In genomic region chr9:116153765-116154333, GRCh38 we compare ENCODE assay signal across 8 cellular contexts.
DNase-seq lines count a peak whose midpoint lies in the region; ATAC-seq and TF ChIP-seq lines count a peak whose summit lies in the region.

A gene with protein sequence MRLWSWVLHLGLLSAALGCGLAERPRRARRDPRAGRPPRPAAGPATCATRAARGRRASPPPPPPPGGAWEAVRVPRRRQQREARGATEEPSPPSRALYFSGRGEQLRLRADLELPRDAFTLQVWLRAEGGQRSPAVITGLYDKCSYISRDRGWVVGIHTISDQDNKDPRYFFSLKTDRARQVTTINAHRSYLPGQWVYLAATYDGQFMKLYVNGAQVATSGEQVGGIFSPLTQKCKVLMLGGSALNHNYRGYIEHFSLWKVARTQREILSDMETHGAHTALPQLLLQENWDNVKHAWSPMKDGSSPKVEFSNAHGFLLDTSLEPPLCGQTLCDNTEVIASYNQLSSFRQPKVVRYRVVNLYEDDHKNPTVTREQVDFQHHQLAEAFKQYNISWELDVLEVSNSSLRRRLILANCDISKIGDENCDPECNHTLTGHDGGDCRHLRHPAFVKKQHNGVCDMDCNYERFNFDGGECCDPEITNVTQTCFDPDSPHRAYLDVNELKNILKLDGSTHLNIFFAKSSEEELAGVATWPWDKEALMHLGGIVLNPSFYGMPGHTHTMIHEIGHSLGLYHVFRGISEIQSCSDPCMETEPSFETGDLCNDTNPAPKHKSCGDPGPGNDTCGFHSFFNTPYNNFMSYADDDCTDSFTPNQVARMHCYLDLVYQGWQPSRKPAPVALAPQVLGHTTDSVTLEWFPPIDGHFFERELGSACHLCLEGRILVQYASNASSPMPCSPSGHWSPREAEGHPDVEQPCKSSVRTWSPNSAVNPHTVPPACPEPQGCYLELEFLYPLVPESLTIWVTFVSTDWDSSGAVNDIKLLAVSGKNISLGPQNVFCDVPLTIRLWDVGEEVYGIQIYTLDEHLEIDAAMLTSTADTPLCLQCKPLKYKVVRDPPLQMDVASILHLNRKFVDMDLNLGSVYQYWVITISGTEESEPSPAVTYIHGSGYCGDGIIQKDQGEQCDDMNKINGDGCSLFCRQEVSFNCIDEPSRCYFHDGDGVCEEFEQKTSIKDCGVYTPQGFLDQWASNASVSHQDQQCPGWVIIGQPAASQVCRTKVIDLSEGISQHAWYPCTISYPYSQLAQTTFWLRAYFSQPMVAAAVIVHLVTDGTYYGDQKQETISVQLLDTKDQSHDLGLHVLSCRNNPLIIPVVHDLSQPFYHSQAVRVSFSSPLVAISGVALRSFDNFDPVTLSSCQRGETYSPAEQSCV (N-terminal part only) (plus strand): TSS chr9:116153791. CDS start chr9:116154173, 382 bp downstream.

- CTCF ChIA-PET in HEK293 (lab: Yijun Ruan, JAX) = interaction anchor here (0.5 to 1.8 kb wide), 11 partner anchors 38 to 920 kb away, joined by 3 to 5 read pairs (median 3); no protein-coding TSS in a partner anchor

- H3K4me3 ChIP-seq in HEK293 (ENCODE audit: low read depth, low read length) (peak within 1 kb of the TSS; percentile 60), astrocyte of the cerebellum (ENCODE audit: low read depth, low read length) (peak within 1 kb of the TSS; percentile 49), iPS-11a (ENCODE audit: low read depth, low read length) (peak within 1 kb of the TSS; percentile 51), skeletal muscle cell (ENCODE audit: low read depth, low read length) (peak within 1 kb of the TSS; percentile 74)

- in situ Hi-C loops in astrocyte of the cerebellum (cut with HindIII; ENCODE audit: low sequenced_read_pairs) = no loop called here

- ATAC-seq in HG03457 (IDR thresholded peaks at IDR 0.05; ENCODE audit: unreplicated experiment) = no peak

- H3K27ac ChIP-seq in HEK293 (ENCODE audit: extremely low read depth, low read depth, low read length) = peak within 1 kb of the TSS; percentile 54; the same call in 1 of the 2 replicates

- DNase-seq in astrocyte of the cerebellum (ENCODE audit: low read depth) = no peak
- no peak for DNase-seq in skeletal muscle cell (ENCODE audit: low read depth)
- DNase-seq in SKM-1 treated with dmso at 0.1 percent for 144 hours (lab: John Stamatoyannopoulos, UW; ENCODE audit: unreplicated experiment) = no peak
- DNase-seq in DMS153 treated with DMSO at 0.1 percent for 48 hours (lab: John Stamatoyannopoulos, UW; ENCODE audit: unreplicated experiment) = no peak
- no peak for DNase-seq in HPDE6-E6E7 (ENCODE audit: extremely low spot score)

- H3K36me3 ChIP-seq in HEK293 (ENCODE audit: control insufficient read depth in 2 of 2, insufficient read depth in 1 of 2, low read length in 2 of 2) = no peaks in the 10 kb centered on the region

- H3K4me1 ChIP-seq in HEK293 (ENCODE audit: control insufficient read depth, insufficient read depth, low read length) = peaks cover 7% of the 10 kb centered on the region

- POLR2A ChIA-PET in HEK293 (lab: Yijun Ruan, JAX) = interaction anchor here (0.6 to 0.7 kb wide), 3 partner anchors 223 to 533 kb away, joined by 3 to 5 read pairs (median 4); partner anchors contain the start of gene TRIM32

- TF ChIP-seq CTCF in HEK293 (tag by site-specific recombination; IDR thresholded peaks at IDR 0.05) (no peak), astrocyte of the cerebellum (IDR thresholded peaks at IDR 0.05; ENCODE audit: low read depth, low read length, missing control alignments) (no peak)

- no peaks in the 10 kb centered on the region for H3K9me3 ChIP-seq in HEK293 (ENCODE audit: control insufficient read depth, insufficient read depth, low read depth, low read length)

TF ChIP-seq in HEK293, 187 proteins besides CTCF, POLR2A, EP300 and RAD21:
- TF ChIP-seq ZNF776 (tag by site-specific recombination; IDR thresholded peaks at IDR 0.05; ENCODE audit: borderline replicate concordance) = no peak
- no peak for TF ChIP-seq KLF10 (tag by site-specific recombination; IDR thresholded peaks at IDR 0.05)
- TF ChIP-seq ZNF549 (tag by site-specific recombination; IDR thresholded peaks at IDR 0.05) = no peak
- no peak for TF ChIP-seq ZNF521 (tag by site-specific recombination; IDR thresholded peaks at IDR 0.05)
- no peak for TF ChIP-seq ZNF221 (tag by site-specific recombination; IDR thresholded peaks at IDR 0.05; ENCODE audit: borderline replicate concordance)
- TF ChIP-seq ZNF560 (tag by site-specific recombination; IDR thresholded peaks at IDR 0.05; ENCODE audit: borderline replicate concordance) = no peak
- TF ChIP-seq, protein P1, sequence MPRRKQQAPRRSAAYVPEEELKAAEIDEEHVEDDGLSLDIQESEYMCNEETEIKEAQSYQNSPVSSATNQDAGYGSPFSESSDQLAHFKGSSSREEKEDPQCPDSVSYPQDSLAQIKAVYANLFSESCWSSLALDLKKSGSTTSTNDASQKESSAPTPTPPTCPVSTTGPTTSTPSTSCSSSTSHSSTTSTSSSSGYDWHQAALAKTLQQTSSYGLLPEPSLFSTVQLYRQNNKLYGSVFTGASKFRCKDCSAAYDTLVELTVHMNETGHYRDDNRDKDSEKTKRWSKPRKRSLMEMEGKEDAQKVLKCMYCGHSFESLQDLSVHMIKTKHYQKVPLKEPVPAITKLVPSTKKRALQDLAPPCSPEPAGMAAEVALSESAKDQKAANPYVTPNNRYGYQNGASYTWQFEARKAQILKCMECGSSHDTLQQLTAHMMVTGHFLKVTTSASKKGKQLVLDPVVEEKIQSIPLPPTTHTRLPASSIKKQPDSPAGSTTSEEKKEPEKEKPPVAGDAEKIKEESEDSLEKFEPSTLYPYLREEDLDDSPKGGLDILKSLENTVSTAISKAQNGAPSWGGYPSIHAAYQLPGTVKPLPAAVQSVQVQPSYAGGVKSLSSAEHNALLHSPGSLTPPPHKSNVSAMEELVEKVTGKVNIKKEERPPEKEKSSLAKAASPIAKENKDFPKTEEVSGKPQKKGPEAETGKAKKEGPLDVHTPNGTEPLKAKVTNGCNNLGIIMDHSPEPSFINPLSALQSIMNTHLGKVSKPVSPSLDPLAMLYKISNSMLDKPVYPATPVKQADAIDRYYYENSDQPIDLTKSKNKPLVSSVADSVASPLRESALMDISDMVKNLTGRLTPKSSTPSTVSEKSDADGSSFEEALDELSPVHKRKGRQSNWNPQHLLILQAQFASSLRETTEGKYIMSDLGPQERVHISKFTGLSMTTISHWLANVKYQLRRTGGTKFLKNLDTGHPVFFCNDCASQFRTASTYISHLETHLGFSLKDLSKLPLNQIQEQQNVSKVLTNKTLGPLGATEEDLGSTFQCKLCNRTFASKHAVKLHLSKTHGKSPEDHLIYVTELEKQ (tag by site-specific recombination; IDR thresholded peaks at IDR 0.05; ENCODE audit: borderline replicate concordance) = no peak
- TF ChIP-seq ZNF37A (tag by site-specific recombination; IDR thresholded peaks at IDR 0.05) = no peak
- TF ChIP-seq ZNF19 (tag by site-specific recombination; IDR thresholded peaks at IDR 0.05; ENCODE audit: low read depth) = no peak
- TF ChIP-seq ZNF704 (tag by site-specific recombination; IDR thresholded peaks at IDR 0.05) = no peak
- no peak for TF ChIP-seq ZNF596 (tag by site-specific recombination; IDR thresholded peaks at IDR 0.05)
- TF ChIP-seq ZNF391 (tag by site-specific recombination; IDR thresholded peaks at IDR 0.05; ENCODE audit: borderline replicate concordance, low read depth) = no peak
- TF ChIP-seq SP7 (tag by site-specific recombination; IDR thresholded peaks at IDR 0.05) = no peak
TF ChIP-seq in HEK293: peak in this region for 0.
